ENCODE assay signal across 1 cellular context in the genomic region with DNA sequence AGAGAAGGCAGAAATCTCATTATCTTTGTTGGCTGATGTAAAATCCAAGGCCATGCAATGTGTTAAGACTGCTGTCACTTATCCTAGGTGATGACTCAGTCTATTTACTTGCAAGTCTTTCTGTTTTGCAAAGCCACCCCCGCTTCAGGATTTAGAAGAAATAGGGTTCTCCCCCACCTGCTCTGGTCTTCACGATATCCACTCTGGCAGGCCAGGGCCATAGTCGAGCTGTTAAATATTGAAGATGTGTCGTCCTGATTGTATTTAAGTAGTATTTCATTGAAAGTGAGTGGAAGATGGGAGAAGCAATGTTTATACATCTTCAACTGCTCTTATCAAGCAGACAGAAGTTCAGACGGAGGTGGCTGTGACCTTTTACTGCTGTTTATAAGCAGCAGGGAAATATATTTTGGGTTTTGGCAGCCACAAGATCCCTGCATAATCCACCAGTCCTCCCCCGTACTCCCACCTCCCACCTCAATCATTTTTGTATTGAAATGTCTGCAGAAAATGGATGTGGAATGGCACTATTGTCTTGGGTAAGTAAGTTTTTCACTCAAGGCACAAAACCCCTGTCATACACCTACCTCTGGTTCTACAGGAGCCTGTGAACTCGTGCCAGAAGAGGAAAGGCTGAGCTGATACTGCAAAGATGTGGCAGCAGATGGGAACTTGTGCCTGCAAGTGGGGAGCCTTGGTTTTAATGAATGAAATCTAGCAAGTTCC.
TF ChIP-seq lines count a peak whose summit lies in the region.

No MANE protein-coding gene starts in this region.

TF ChIP-seq in HEK293, 187 proteins besides CTCF, POLR2A, EP300 and RAD21:
- TF ChIP-seq EGR2 (tag by site-specific recombination; IDR thresholded peaks at IDR 0.05; ENCODE audit: low read depth) = peak; percentile 76
- TF ChIP-seq ZFHX2 (tag by site-specific recombination; conservative IDR thresholded peaks at IDR 0.05) = peak; percentile 81
- no peak for TF ChIP-seq GFI1B (tag by site-specific recombination; IDR thresholded peaks at IDR 0.05)
